8 cellular contexts compared by ENCODE assay signal in genomic region chr17:77420476-77420803, GRCh38.
A peak's percentile ranks its signal among the peaks of the same experiment; 100 is the strongest.
DNase-seq lines count a peak whose midpoint lies in the region; ATAC-seq and TF ChIP-seq lines count a peak whose summit lies in the region.

No MANE protein-coding gene starts in this region.

- ATAC-seq in right cardiac atrium: no peak
- no peak for ATAC-seq in activated naive CD8-positive, alpha-beta T cell treated with anti-CD3 and anti-CD28 coated beads, Interleukin-2, amount 50 U/mL, for 24 hours
- ATAC-seq in GM19397 (IDR thresholded peaks at IDR 0.05; ENCODE audit: unreplicated experiment): no peak

- H3K4me3 ChIP-seq in cardiac muscle cell: no peak overlapping the region
- no peak overlapping the region for H3K4me3 ChIP-seq in right cardiac atrium (ENCODE audit: low read length)
- H3K4me3 ChIP-seq in mesenchymal stem cell (ENCODE audit: insufficient read depth in 1 of 2, low read depth in 1 of 2, low read length in 2 of 2): no peak overlapping the region
- no peak overlapping the region for H3K4me3 ChIP-seq in tibial artery

- H3K9ac ChIP-seq in mesenchymal stem cell (ENCODE audit: low read length): peak overlapping the region; percentile 71

- H3K14ac ChIP-seq in mesenchymal stem cell (ENCODE audit: low read length in 2 of 2): peak overlapping the region in 1 of 2 experiments; percentile 86

- no peak for DNase-seq in cardiac muscle cell (ENCODE audit: low read depth in 1 of 2, low spot score in 1 of 2)
- DNase-seq in right cardiac atrium: no peak
- no peak for DNase-seq in activated naive CD8-positive, alpha-beta T cell treated with anti-CD3 and anti-CD28 coated beads, Interleukin-2, amount 50 U/mL, for 24 hours
- no peak for DNase-seq in mesenchymal stem cell
- DNase-seq in type B pancreatic cell (ENCODE audit: extremely low spot score, unreplicated experiment): no peak
- DNase-seq in tibial artery: no peak
- DNase-seq in DMS53 (lab: John Stamatoyannopoulos, UW): no peak

- H3K27me3 ChIP-seq in cardiac muscle cell: no peaks in the 10 kb centered on the region
- no peaks in the 10 kb centered on the region for H3K27me3 ChIP-seq in right cardiac atrium (ENCODE audit: control insufficient read depth, insufficient read depth)
- H3K27me3 ChIP-seq in mesenchymal stem cell (ENCODE audit: control insufficient read depth in 1 of 2, insufficient read depth in 1 of 2, low read length in 2 of 2): no peaks in the 10 kb centered on the region
- no peaks in the 10 kb centered on the region for H3K27me3 ChIP-seq in tibial artery

- peaks cover 45% of the 10 kb centered on the region for H3K4me1 Mint-ChIP-seq in activated naive CD8-positive, alpha-beta T cell treated with anti-CD3 and anti-CD28 coated beads, Interleukin-2, amount 50 U/mL, for 24 hours
- H3K4me1 Mint-ChIP-seq in type B pancreatic cell (ENCODE audit: unreplicated experiment): peaks cover 45% of the 10 kb centered on the region

- H2BK12ac ChIP-seq in mesenchymal stem cell (ENCODE audit: low read length in 2 of 2): peak overlapping the region; percentile 55 to 89

- H3K36me3 Mint-ChIP-seq in activated naive CD8-positive, alpha-beta T cell treated with anti-CD3 and anti-CD28 coated beads, Interleukin-2, amount 50 U/mL, for 24 hours (ENCODE audit: low read depth): no peaks in the 10 kb centered on the region
- no peaks in the 10 kb centered on the region for H3K36me3 Mint-ChIP-seq in type B pancreatic cell

- peak overlapping the region; percentile 95 for H2BK15ac ChIP-seq in mesenchymal stem cell (ENCODE audit: low read depth, poor library complexity, severe bottlenecking)

- peak; percentile 7 for TF ChIP-seq CTCF in cardiac muscle cell (IDR thresholded peaks at IDR 0.05; ENCODE audit: low read depth, low read length)
- peak; percentile 37 for TF ChIP-seq CTCF in type B pancreatic cell (conservative IDR thresholded peaks at IDR 0.05)
- no peak for TF ChIP-seq CTCF in tibial artery (IDR thresholded peaks at IDR 0.05)

- H3K4me2 ChIP-seq in mesenchymal stem cell (ENCODE audit: low read length, poor library complexity, severe bottlenecking): no peak overlapping the region

- no peaks in the 10 kb centered on the region for H3K9me3 Mint-ChIP-seq in activated naive CD8-positive, alpha-beta T cell treated with anti-CD3 and anti-CD28 coated beads, Interleukin-2, amount 50 U/mL, for 24 hours
- no peaks in the 10 kb centered on the region for H3K9me3 Mint-ChIP-seq in type B pancreatic cell

- intact Hi-C loops in right cardiac atrium (cut with DNase I): loop anchor here in 2 of 4 donors (10.0 kb wide), 2 partner anchors 86 to 96 kb away; no protein-coding TSS in a partner anchor
- intact Hi-C loops in tibial artery (cut with DNase I; ENCODE audit: low total_unique reads): no loop called here

- no peaks in the 10 kb centered on the region for H3K27me3 Mint-ChIP-seq in activated naive CD8-positive, alpha-beta T cell treated with anti-CD3 and anti-CD28 coated beads, Interleukin-2, amount 50 U/mL, for 24 hours
- H3K27me3 Mint-ChIP-seq in type B pancreatic cell: no peaks in the 10 kb centered on the region

- H3K27ac Mint-ChIP-seq in activated naive CD8-positive, alpha-beta T cell treated with anti-CD3 and anti-CD28 coated beads, Interleukin-2, amount 50 U/mL, for 24 hours: peak overlapping the region; percentile 80
- H3K27ac Mint-ChIP-seq in type B pancreatic cell: peak overlapping the region; percentile 82

- H3K27ac ChIP-seq in cardiac muscle cell (peak overlapping the region; percentile 24), right cardiac atrium (ENCODE audit: low read length) (no peak overlapping the region), mesenchymal stem cell (ENCODE audit: low read length, poor library complexity, severe bottlenecking) (peak overlapping the region; percentile 74), tibial artery (peak overlapping the region in 1 of 2 donors; percentile 79)

- peak overlapping the region; percentile 84 for H4K91ac ChIP-seq in mesenchymal stem cell (ENCODE audit: low read length)

- peak overlapping the region; percentile 86 to 93 for H3K18ac ChIP-seq in mesenchymal stem cell (ENCODE audit: low read depth in 1 of 2, low read length in 2 of 2)

- WGBS in right cardiac atrium: 51% methylated on average over 5 of the region's 5 CpGs
- WGBS in mesenchymal stem cell: 42% methylated on average over 5 of the region's 5 CpGs

- peak overlapping the region; percentile 47 for H2AK5ac ChIP-seq in mesenchymal stem cell (ENCODE audit: low read length, severe bottlenecking)

- H2BK5ac ChIP-seq in mesenchymal stem cell (ENCODE audit: low read depth, low read length, poor library complexity, severe bottlenecking): peak overlapping the region; percentile 22

- no peaks in the 10 kb centered on the region for H3K9me3 ChIP-seq in cardiac muscle cell (ENCODE audit: low read depth)
- H3K9me3 ChIP-seq in right cardiac atrium (ENCODE audit: control insufficient read depth, low read length): no peaks in the 10 kb centered on the region
- H3K9me3 ChIP-seq in mesenchymal stem cell (ENCODE audit: control insufficient read depth, low read length): no peaks in the 10 kb centered on the region
- no peaks in the 10 kb centered on the region for H3K9me3 ChIP-seq in tibial artery

- peaks cover 6% of the 10 kb centered on the region for H3K79me1 ChIP-seq in mesenchymal stem cell (replicated peaks; ENCODE audit: low read length, poor library complexity, severe bottlenecking)

- H2BK120ac ChIP-seq in mesenchymal stem cell (ENCODE audit: low read depth, low read length): peak overlapping the region; percentile 95

- H3K23ac ChIP-seq in mesenchymal stem cell (ENCODE audit: low read length in 2 of 2): no peak overlapping the region

- no peaks in the 10 kb centered on the region for H3K36me3 ChIP-seq in cardiac muscle cell
- peaks cover 28 to 47% of the 10 kb centered on the region in 2 experiments for H3K36me3 ChIP-seq in mesenchymal stem cell (ENCODE audit: control insufficient read depth in 1 of 2, insufficient read depth in 2 of 2, low read depth in 1 of 2, low read length in 2 of 2)
- H3K36me3 ChIP-seq in tibial artery: peaks cover 0 to 6% (median 4%) of the 10 kb centered on the region in 3 donors

- peak overlapping the region; percentile 82 for H4K8ac ChIP-seq in mesenchymal stem cell (ENCODE audit: low read length)

- H2AFZ ChIP-seq in mesenchymal stem cell (ENCODE audit: low read depth, low read length): no peak overlapping the region

- H3K4me1 ChIP-seq in cardiac muscle cell (ENCODE audit: low read depth): peaks cover 38% of the 10 kb centered on the region
- H3K4me1 ChIP-seq in right cardiac atrium (ENCODE audit: control insufficient read depth, insufficient read depth, low read length): peaks cover 28% of the 10 kb centered on the region
- H3K4me1 ChIP-seq in mesenchymal stem cell (ENCODE audit: control insufficient read depth, insufficient read depth, low read depth, low read length): peaks cover 77% of the 10 kb centered on the region
- H3K4me1 ChIP-seq in tibial artery: peaks cover 3 to 78% (median 56%) of the 10 kb centered on the region in 4 donors

- peak overlapping the region; percentile 79 to 84 for H3K4ac ChIP-seq in mesenchymal stem cell (ENCODE audit: low read depth in 1 of 2, low read length in 2 of 2)

- H3K4me3 Mint-ChIP-seq in activated naive CD8-positive, alpha-beta T cell treated with anti-CD3 and anti-CD28 coated beads, Interleukin-2, amount 50 U/mL, for 24 hours: peak overlapping the region; percentile 13
- H3K4me3 Mint-ChIP-seq in type B pancreatic cell: peak overlapping the region; percentile 20

Comparison
In these comparisons a context has a peak if more than half of its experiments do, and no peak if none do; other contexts are left out.
1. CTCF ChIP-seq: peak in cardiac muscle cell (single experiment) and type B pancreatic cell (single experiment); none in tibial artery (0 of 2).